Comparison of ENCODE assay signal across 11 cellular contexts in the genomic region with DNA sequence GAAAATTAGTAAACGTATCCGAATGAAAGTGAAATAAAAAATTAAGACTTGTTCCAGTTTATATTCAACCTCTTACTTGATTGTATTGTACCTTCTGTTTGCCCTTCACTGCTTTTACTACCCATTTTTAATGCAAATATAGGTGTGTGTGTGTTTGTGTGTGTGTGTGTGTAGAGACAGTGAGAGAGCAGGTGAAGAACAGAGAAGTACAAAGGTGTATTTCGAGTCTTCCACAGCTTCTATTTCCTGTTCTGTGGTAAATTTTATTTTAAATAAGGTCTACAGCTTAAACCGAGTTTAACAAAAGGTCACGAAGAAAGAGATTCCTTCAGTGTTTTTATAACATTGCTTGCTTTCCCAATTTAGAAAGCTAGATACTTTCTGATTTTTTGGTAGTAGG. TPM values are rescaled to one million over a fixed set of nuclear protein-coding genes. Genes with fewer than 3 reads are reported as not detected.
A peak's percentile ranks its signal among the peaks of the same experiment; 100 is the strongest.
DNase-seq lines count a peak whose midpoint lies in the region; ATAC-seq, FAIRE-seq and TF ChIP-seq lines count a peak whose summit lies in the region.
"Had no signal": no experiment of that assay in that cellular context is flagged by ENCODE, and none has a peak within 500 bp of the region (broad histone marks: within the 10 kb centered on the region; RNA-seq: fewer than 3 reads in every experiment).

No MANE protein-coding gene starts in this region.

- no peak for ATAC-seq in CD4-positive, CD25-positive, alpha-beta regulatory T cell (ENCODE audit: low read depth in 2 of 2)
- ATAC-seq in HG02623 (IDR thresholded peaks at IDR 0.05; ENCODE audit: unreplicated experiment) (no peak), HG02759 (IDR thresholded peaks at IDR 0.05; ENCODE audit: unreplicated experiment) (no peak)

- intact Hi-C loops in esophagus muscularis mucosa (cut with DNase I) = no loop called here
- intact Hi-C loops in sigmoid colon (cut with DNase I) = no loop called here

- peaks cover 22% of the 10 kb centered on the region for H3K36me3 Mint-ChIP-seq in CD4-positive, CD25-positive, alpha-beta regulatory T cell

- no peaks in the 10 kb centered on the region for H3K36me3 ChIP-seq in CD4-positive, CD25-positive, alpha-beta regulatory T cell (ENCODE audit: control insufficient read depth, insufficient read depth, low read length)
- H3K36me3 ChIP-seq in esophagus muscularis mucosa = peaks cover 0 to 2% (median 0%) of the 10 kb centered on the region in 4 donors
- H3K36me3 ChIP-seq in sigmoid colon = peaks cover 0 to 20% (median 0%) of the 10 kb centered on the region in 4 donors
- H3K36me3 ChIP-seq: left lung had no signal

- no peaks in the 10 kb centered on the region for H3K27me3 Mint-ChIP-seq in CD4-positive, CD25-positive, alpha-beta regulatory T cell

- H3K4me1 Mint-ChIP-seq in CD4-positive, CD25-positive, alpha-beta regulatory T cell = peaks cover 18 to 56% (median 29%) of the 10 kb centered on the region in 4 donors

- no peaks in the 10 kb centered on the region for H3K9me3 ChIP-seq in CD4-positive, CD25-positive, alpha-beta regulatory T cell (ENCODE audit: control insufficient read depth in 2 of 2, low read length in 2 of 2)
- H3K9me3 ChIP-seq in esophagus muscularis mucosa = no peaks in the 10 kb centered on the region
- no peaks in the 10 kb centered on the region for H3K9me3 ChIP-seq in sigmoid colon
- H3K9me3 ChIP-seq: Caco-2, left lung had no signal

- 28% methylated on average over 5 of the region's 5 CpGs for WGBS in esophagus muscularis mucosa
- WGBS in sigmoid colon, 2 donors = 9 to 28% methylated on average over 5 of the region's 5 CpGs

- peak overlapping the region in 1 of 3 donors; percentile 5 for H3K27ac Mint-ChIP-seq in CD4-positive, CD25-positive, alpha-beta regulatory T cell

- peaks cover 0 to 1% (median 0%) of the 10 kb centered on the region in 7 donors for H3K9me3 Mint-ChIP-seq in CD4-positive, CD25-positive, alpha-beta regulatory T cell

- DNase-seq in CD4-positive, CD25-positive, alpha-beta regulatory T cell = peak in 1 of 3 donors; percentile 21
- peak; percentile 47 to 58 for DNase-seq in NCI-H526 (lab: John Stamatoyannopoulos, UW)
- no peak for DNase-seq in esophagus muscularis mucosa (ENCODE audit: extremely low spot score)
- DNase-seq in sigmoid colon = no peak
- no peak for DNase-seq in stimulated activated CD8-positive, alpha-beta memory T cell treated with anti-CD3 and anti-CD28 coated beads, Interleukin-4, amount 100 ng/mL, for 48 hours
- DNase-seq in D721Med (ENCODE audit: insufficient read length, low spot score) = no peak
- DNase-seq: Caco-2, left lung, NCI-H1105 had no signal

- H3K4me3 Mint-ChIP-seq in CD4-positive, CD25-positive, alpha-beta regulatory T cell = peak overlapping the region in 3 of 4 donors; percentile 40 to 80 (median 46)

- no peaks in the 10 kb centered on the region for H3K27me3 ChIP-seq in CD4-positive, CD25-positive, alpha-beta regulatory T cell (ENCODE audit: control insufficient read depth, insufficient read depth, low read length)
- no peaks in the 10 kb centered on the region for H3K27me3 ChIP-seq in esophagus muscularis mucosa
- H3K27me3 ChIP-seq in sigmoid colon = no peaks in the 10 kb centered on the region
- H3K27me3 ChIP-seq: left lung had no signal

- H3K4me3 ChIP-seq in CD4-positive, CD25-positive, alpha-beta regulatory T cell (ENCODE audit: low read depth, low read length) = no peak overlapping the region
- H3K4me3 ChIP-seq in esophagus muscularis mucosa (peak overlapping the region in 2 of 4 donors; percentile 11 to 15), sigmoid colon (no peak overlapping the region)
- H3K4me3 ChIP-seq: left lung had no signal

- TF ChIP-seq EP300 in esophagus muscularis mucosa (IDR thresholded peaks at IDR 0.05) (no peak), sigmoid colon (IDR thresholded peaks at IDR 0.05) (no peak)

- H3K4me1 ChIP-seq in CD4-positive, CD25-positive, alpha-beta regulatory T cell (ENCODE audit: control insufficient read depth, insufficient read depth, low read length, poor library complexity, severe bottlenecking) = peaks cover 8% of the 10 kb centered on the region
- H3K4me1 ChIP-seq in esophagus muscularis mucosa (peaks cover 44 to 98% (median 95%) of the 10 kb centered on the region in 4 donors), sigmoid colon (peaks cover 0 to 100% (median 92%) of the 10 kb centered on the region in 4 donors)

- no peak for FAIRE-seq in D721Med (lab: Jason Lieb, UNC)

- H3K27ac ChIP-seq in CD4-positive, CD25-positive, alpha-beta regulatory T cell (ENCODE audit: insufficient read depth, low read length, poor library complexity, severe bottlenecking) = no peak overlapping the region
- peak overlapping the region; percentile 77 to 94 (median 86) for H3K27ac ChIP-seq in esophagus muscularis mucosa (replicated peaks in 1 of 4)
- peak overlapping the region; percentile 78 to 90 (median 85) for H3K27ac ChIP-seq in sigmoid colon

- TF ChIP-seq POLR2A in esophagus muscularis mucosa (IDR thresholded peaks at IDR 0.05; ENCODE audit: low read depth) (no peak), sigmoid colon (IDR thresholded peaks at IDR 0.05) (no peak)

- TF ChIP-seq CTCF in esophagus muscularis mucosa (IDR thresholded peaks at IDR 0.05) (no peak), sigmoid colon (IDR thresholded peaks at IDR 0.05) (no peak), D721Med (IDR thresholded peaks at IDR 0.05; ENCODE audit: insufficient read depth, missing control alignments) (no peak)

RNA-seq across cellular contexts. Expression of gene SVIL, which starts 12.7 kb away (rescaled TPM):
- 12.3 TPM for total RNA-seq in CD4-positive, CD25-positive, alpha-beta regulatory T cell
- polyA plus RNA-seq in CD4-positive, CD25-positive, alpha-beta regulatory T cell = 10 to 100 TPM in 1 of 4 donors, 1 to 10 TPM in 2, under 1 TPM in 1; 0.49 to 10.1 (median 2.8) TPM
- total RNA-seq in esophagus muscularis mucosa = 1,000 to 10,000 TPM in 1 of 4 donors, 100 to 1,000 TPM in 3; 785 to 1,099 (median 921) TPM
- 1,000 to 10,000 TPM in 1 of 4 donors, 100 to 1,000 TPM in 3; 637 to 1,443 (median 763) TPM for total RNA-seq in sigmoid colon
- polyA plus RNA-seq in sigmoid colon = 10 to 100 TPM in 2 of 3 donors, 1 to 10 TPM in 1; 8.3 to 42.5 (median 10.8) TPM

Comparison
In these comparisons a context has a peak if more than half of its experiments do, and no peak if none do; other contexts are left out.
1. DNase-seq: peak in NCI-H526 (2 of 2); none in esophagus muscularis mucosa (single experiment), sigmoid colon (single experiment), stimulated activated CD8-positive, alpha-beta memory T cell treated with anti-CD3 and anti-CD28 coated beads, Interleukin-4, amount 100 ng/mL, for 48 hours (single experiment) and D721Med (single experiment).
2. RNA of gene SVIL, which starts 12.7 kb away (total RNA-seq): 785 to 1,099 TPM in esophagus muscularis mucosa and 637 to 1,443 TPM in sigmoid colon; 12.3 TPM in CD4-positive, CD25-positive, alpha-beta regulatory T cell (single experiment); every median in the first group is over 10 times any median in the second.